In genomic region chr6:152775441-152775840, GRCh38 we compare ENCODE assay signal across 23 cellular contexts. TPM values are rescaled to one million over a fixed set of nuclear protein-coding genes. Genes with fewer than 3 reads are reported as not detected.
DNase-seq lines count a peak whose midpoint lies in the region; ATAC-seq, FAIRE-seq and TF ChIP-seq lines count a peak whose summit lies in the region.
"Had no signal": no experiment of that assay in that cellular context is flagged by ENCODE, and none has a peak within 500 bp of the region (broad histone marks: within the 10 kb centered on the region; RNA-seq: fewer than 3 reads in every experiment).

No MANE protein-coding gene starts in this region.

- no peaks in the 10 kb centered on the region for H3K79me2 ChIP-seq in HepG2 (ENCODE audit: insufficient read depth, low read length)

- no peaks in the 10 kb centered on the region for H3K36me3 ChIP-seq in bronchial epithelial cell (ENCODE audit: control insufficient read depth, insufficient read depth, low read length)
- H3K36me3 ChIP-seq in HepG2 (replicated peaks in 1 of 2; ENCODE audit: control insufficient read depth in 1 of 2, insufficient read depth in 2 of 2, low read length in 2 of 2), result no peaks in the 10 kb centered on the region

- H3K27ac ChIP-seq in HepG2 (ENCODE audit: extremely low read length, insufficient read depth, low read length), result no peak overlapping the region

- CTCF ChIA-PET in HepG2 (lab: Yijun Ruan, JAX; ENCODE audit: low intra/inter-chr PET ratio, low total read pairs), result no interaction called here

- no peak overlapping the region for H3K9ac ChIP-seq in HepG2 (ENCODE audit: insufficient read depth, low read depth, low read length)

- TF ChIP-seq EP300 in HepG2 (IDR thresholded peaks at IDR 0.05; ENCODE audit: low read depth in 2 of 2, low read length in 2 of 2), result no peak
- no peak for TF ChIP-seq EP300 in HepG2 (CRISPR knock-in tag; IDR thresholded peaks at IDR 0.05; ENCODE audit: borderline replicate concordance)

- DNase-seq in A172 (ENCODE audit: low spot score) (peak; percentile 26), G401 (ENCODE audit: low spot score) (peak; percentile 40), bronchial epithelial cell (ENCODE audit: low read depth) (no peak), islet precursor cell (peak; percentile 57), HepG2 (ENCODE audit: low spot score) (no peak), GM12891 (ENCODE audit: insufficient read length, low spot score) (no peak)
- DNase-seq: CD8-positive, alpha-beta T cell; COR-L47; DMS153; DMS79 treated with DMSO at 0.1 percent for 48 hours; EL; GDM1 had no signal

- no peak overlapping the region for H3K4me2 ChIP-seq in HepG2 (ENCODE audit: low read depth, low read length)

- H3K9me3 ChIP-seq in HepG2 (ENCODE audit: low read length), result no peaks in the 10 kb centered on the region

- FAIRE-seq in bronchial epithelial cell (lab: Jason Lieb, UNC), result peak; percentile 43
- no peak for FAIRE-seq in HepG2 (lab: Jason Lieb, UNC)
- no peak for FAIRE-seq in GM12891 (lab: Jason Lieb, UNC)
- FAIRE-seq: A204.1, D721Med, GM19239, H54, HTR-8/SVneo had no signal

- no TSS peak for BruUV-seq in HepG2 (replicated peaks; lab: Mats Ljungman, UMichigan)

- TF ChIP-seq RAD21 in HepG2 (CRISPR knock-in tag; IDR thresholded peaks at IDR 0.05), result no peak

- no peaks in the 10 kb centered on the region for H4K20me1 ChIP-seq in HepG2 (ENCODE audit: insufficient read depth, low read length)

- H3K4me3 ChIP-seq in bronchial epithelial cell (ENCODE audit: low read depth, low read length), result no peak overlapping the region
- no peak overlapping the region for H3K4me3 ChIP-seq in HepG2 (replicated peaks in 1 of 3; ENCODE audit: insufficient read depth in 1 of 3, low read depth in 2 of 3, low read length in 3 of 3)

- TF ChIP-seq CTCF in bronchial epithelial cell (IDR thresholded peaks at IDR 0.05; ENCODE audit: insufficient read depth, low read length, severe bottlenecking) (no peak), HepG2 (CRISPR knock-in tag; IDR thresholded peaks at IDR 0.05) (no peak)

- no peaks in the 10 kb centered on the region for H3K4me1 ChIP-seq in HepG2 (ENCODE audit: insufficient read depth, low read length)

- H2AFZ ChIP-seq in HepG2 (ENCODE audit: low read length), result no peak overlapping the region

- H3K27me3 ChIP-seq in bronchial epithelial cell (ENCODE audit: control insufficient read depth, insufficient read depth, low read length) (no peaks in the 10 kb centered on the region), HepG2 (ENCODE audit: control insufficient read depth in 1 of 2, insufficient read depth in 2 of 2, low read length in 2 of 2) (no peaks in the 10 kb centered on the region)

- TF ChIP-seq POLR2A in HepG2 (IDR thresholded peaks at IDR 0.05; ENCODE audit: insufficient read depth in 1 of 2, low read depth in 2 of 2, low read length in 2 of 2) (no peak), GM12891 (IDR thresholded peaks at IDR 0.05; ENCODE audit: low read depth, low read length) (no peak)

- intact Hi-C loops in HepG2 (cut with micrococcal nuclease; ENCODE audit: unreplicated experiment), result no loop called here

- in situ Hi-C loops in G401 (cut with HindIII; ENCODE audit: low sequenced_read_pairs) (no loop called here), HepG2 (cut with HindIII; ENCODE audit: extremely low pct_ligation_motif_present, low pct_unique_long_range_greater_than_20kb) (no loop called here)

- ATAC-seq in HG03432 (IDR thresholded peaks at IDR 0.05; ENCODE audit: unreplicated experiment) (no peak), GM19467 (IDR thresholded peaks at IDR 0.05; ENCODE audit: unreplicated experiment) (no peak), HepG2 (no peak)
- ATAC-seq: CD8-positive, alpha-beta T cell; HCT116 had no signal

- POLR2A ChIA-PET in HepG2 (lab: Yijun Ruan, JAX), result no interaction called here

TF ChIP-seq in HepG2, 621 proteins besides CTCF, POLR2A, EP300 and RAD21 (continues in another document):
- TF ChIP-seq MAF1 (CRISPR knock-in tag; IDR thresholded peaks at IDR 0.05; ENCODE audit: borderline replicate concordance) (no peak), GTF3A (CRISPR knock-in tag; conservative IDR thresholded peaks at IDR 0.05) (no peak), CREBL2 (CRISPR knock-in tag; IDR thresholded peaks at IDR 0.05; ENCODE audit: borderline replicate concordance) (no peak), ZNF280D (CRISPR knock-in tag; IDR thresholded peaks at IDR 0.05) (no peak)

TF ChIP-seq in GM12891, 5 proteins besides CTCF, POLR2A, EP300 and RAD21:
- TF ChIP-seq PAX5 (IDR thresholded peaks at IDR 0.05; ENCODE audit: insufficient read depth, low read length, severe bottlenecking), result no peak
- no peak for TF ChIP-seq POU2F2 (IDR thresholded peaks at IDR 0.05; ENCODE audit: low read depth, low read length)
- no peak for TF ChIP-seq TAF1 (IDR thresholded peaks at IDR 0.05; ENCODE audit: low read depth, low read length)
- no peak for TF ChIP-seq SPI1 (IDR thresholded peaks at IDR 0.05; ENCODE audit: low read depth, low read length)
- no peak for TF ChIP-seq POLR2AphosphoS5 (IDR thresholded peaks at IDR 0.05; ENCODE audit: low read depth, low read length)

RNA-seq across cellular contexts. Expression of gene VIP, which starts 24.8 kb away (rescaled TPM):
- 0.93 and 0.96 TPM in 2 replicates for total RNA-seq in A172 (2014; rRNA removed; shearing (Covaris generic))
- not detected in 2 replicates for total RNA-seq in G401 (2014; rRNA removed; shearing (Covaris generic))
- under 0.01 and 0.64 TPM in 2 replicates for total RNA-seq in bronchial epithelial cell
- not detected in 2 replicates for total RNA-seq in HepG2 (2016; rRNA removed; fragmentation: Illumina TruSeq; extraction: Trizol)
- total RNA-seq in HepG2 (2016; cell fraction: cytosol; rRNA removed; fragmentation: Illumina TruSeq; extraction: Trizol; ENCODE audit: low read depth), result not detected in 2 replicates
- total RNA-seq in HepG2 (2016; cell fraction: insoluble cytoplasmic fraction; rRNA removed; fragmentation: Illumina TruSeq; extraction: Trizol), result not detected in 2 replicates
- not detected in 2 replicates for total RNA-seq in HepG2 (2016; cell fraction: membrane; rRNA removed; fragmentation: Illumina TruSeq; extraction: Trizol)
- total RNA-seq in HepG2 (2016; cell fraction: nucleus; rRNA removed; fragmentation: Illumina TruSeq; extraction: Trizol), result not detected in 2 replicates
- polyA plus RNA-seq in HepG2 (2011; rRNA removed), result not detected in 2 replicates
- not detected in 2 replicates for polyA plus RNA-seq in HepG2 (2011; cell fraction: cytosol; rRNA removed)
- polyA plus RNA-seq in HepG2 (2011; cell fraction: nucleus; rRNA removed), result not detected in 2 replicates
- not detected in 2 replicates for polyA plus RNA-seq in HepG2 (2012)
- not detected in 2 replicates for polyA plus RNA-seq in HepG2 (2016; cell fraction: cytosol; fragmentation: Illumina TruSeq; extraction: Trizol; ENCODE audit: low read depth)
- polyA plus RNA-seq in HepG2 (2016; cell fraction: insoluble cytoplasmic fraction; fragmentation: Illumina TruSeq; extraction: Trizol; ENCODE audit: low read depth), result not detected in 2 replicates
- polyA plus RNA-seq in HepG2 (2016; cell fraction: membrane; fragmentation: Illumina TruSeq; extraction: Trizol; ENCODE audit: low read depth), result not detected in 2 replicates
- polyA plus RNA-seq in HepG2 (2016; cell fraction: nucleus; fragmentation: Illumina TruSeq; extraction: Trizol; ENCODE audit: insufficient read depth, low read depth), result not detected in 2 replicates
- not detected in 2 replicates for polyA minus RNA-seq in HepG2 (2011; rRNA and poly(A)+ RNA removed; ENCODE audit: low replicate concordance)
- not detected in 2 replicates for polyA minus RNA-seq in HepG2 (2011; cell fraction: cytosol; rRNA and poly(A)+ RNA removed)
- polyA minus RNA-seq in HepG2 (2011; cell fraction: nucleus; rRNA and poly(A)+ RNA removed), result not detected in 2 replicates
- not detected for polyA plus RNA-seq in GM12891 (2012; ENCODE audit: low read depth, missing spikeins)
- total RNA-seq: CD8-positive, alpha-beta T cell had no signal
- polyA plus RNA-seq: AG04450, BJ, CD14-positive monocyte had no signal

Comparison
In these comparisons a context has a peak if more than half of its experiments do, and no peak if none do; other contexts are left out.
1. DNase-seq: peak in A172 (single experiment), G401 (single experiment) and islet precursor cell (single experiment); none in bronchial epithelial cell (single experiment), HepG2 (single experiment) and GM12891 (single experiment).